ENCODE assay signal across 24 cellular contexts in the genomic region with DNA sequence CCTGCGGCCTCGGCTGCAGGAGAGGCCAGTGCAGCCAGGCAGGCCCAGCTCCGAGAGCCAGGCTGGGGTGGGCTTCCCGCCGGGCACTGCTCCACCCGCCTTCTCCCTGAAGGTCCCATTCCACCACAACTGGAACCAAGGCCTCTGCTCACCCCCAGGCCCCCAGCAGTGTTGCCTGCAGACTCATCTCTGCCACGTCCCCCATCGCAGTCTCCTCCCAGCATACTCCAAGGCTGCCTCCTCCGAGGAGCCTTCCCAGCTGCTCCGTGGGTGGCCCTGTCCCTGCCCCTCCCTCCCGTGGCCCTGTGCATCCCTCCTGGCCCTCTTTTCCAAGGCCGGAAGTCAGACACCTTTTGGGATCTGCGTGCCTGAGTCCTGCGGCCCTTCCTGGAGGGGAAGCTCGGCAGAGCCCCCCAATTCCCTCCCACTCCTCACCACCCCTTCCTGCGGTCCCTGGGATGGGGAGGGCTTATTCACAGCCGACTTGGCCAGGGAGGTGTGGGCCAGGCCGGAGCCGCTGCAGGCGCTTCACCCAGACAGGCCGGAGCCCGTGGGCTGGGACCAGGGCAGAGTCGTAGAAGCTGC. TPM values are rescaled to one million over a fixed set of nuclear protein-coding genes. Genes with fewer than 3 reads are reported as not detected.
DNase-seq lines count a peak whose midpoint lies in the region; ATAC-seq, FAIRE-seq and TF ChIP-seq lines count a peak whose summit lies in the region.
"Had no signal": no experiment of that assay in that cellular context is flagged by ENCODE, and none has a peak within 500 bp of the region (broad histone marks: within the 10 kb centered on the region; RNA-seq: fewer than 3 reads in every experiment).

No MANE protein-coding gene starts in this region.

- DNase-seq in activated effector memory CD4-positive, alpha-beta T cell treated with anti-CD3 and anti-CD28 coated beads, Interleukin-2, amount 50 U/mL, for 16 hours = peak; percentile 50
- DNase-seq in activated effector memory CD4-positive, alpha-beta T cell treated with Interleukin-2 at 50 U/mL for 16 hours = no peak
- DNase-seq in K562 (ENCODE audit: extremely low read depth in 1 of 4, low spot score in 3 of 4) = no peak
- peak; percentile 32 for DNase-seq in left kidney (ENCODE audit: low read depth, low spot score)
- peak; percentile 60 for DNase-seq in upper lobe of right lung
- no peak for DNase-seq in COR-L47 (lab: John Stamatoyannopoulos, UW)
- DNase-seq in GM20000 (ENCODE audit: low spot score) = no peak
- DNase-seq: activated CD4-positive, alpha-beta T cell treated with anti-CD3 and anti-CD28 coated beads, Interleukin-2, amount 10 ng/mL, durations not matched to agents 24 days and 14 days; anterior cingulate cortex; foreskin fibroblast; hippocampal formation; immature natural killer cell; NCI-H1092; NCI-H1694 treated with DMSO at 0.1 percent for 48 hours; NCI-H2171 treated with DMSO at 0.1 percent for 48 hours; NCI-H510A treated with DMSO at 0.1 percent for 48 hours; PC-3; SHP77; stimulated activated naive CD4-positive, alpha-beta T cell treated with Interleukin-2 at 50 U/mL for 16 hours; uterus had no signal

- no peak for ATAC-seq in K562
- no peak for ATAC-seq in upper lobe of right lung
- ATAC-seq in SK-N-SH treated with all-trans-retinoic acid at 6 μM for 48 hours = no peak
- ATAC-seq: PC-3 had no signal

- BruUV-seq in K562 (replicated peaks; lab: Mats Ljungman, UMichigan) = no TSS peak

- peaks cover 4% of the 10 kb centered on the region for H3K9me1 ChIP-seq in K562 (ENCODE audit: control insufficient read depth, insufficient read depth, low read length)

- no peak overlapping the region for H3K4me2 ChIP-seq in K562 (ENCODE audit: insufficient read depth, low read length)

- no peak for FAIRE-seq in K562 (lab: Jason Lieb, UNC)
- FAIRE-seq: A204.1, G401.6, H54 had no signal

- H3K79me2 ChIP-seq in K562 (ENCODE audit: control insufficient read depth, insufficient read depth, low read length) = no peaks in the 10 kb centered on the region

- in situ Hi-C loops in K562 (cut with MboI) = no loop called here

- no peak overlapping the region for H3K27ac ChIP-seq in K562 (ENCODE audit: extremely low read depth, low read depth, low read length)
- no peak overlapping the region for H3K27ac ChIP-seq in upper lobe of right lung
- H3K27ac ChIP-seq: uterus had no signal

- TF ChIP-seq CTCF in K562 (IDR thresholded peaks at IDR 0.05 in 2 of 3, conservative IDR thresholded peaks at IDR 0.05 in 1 of 3; ENCODE audit: insufficient read depth in 2 of 3, low read depth in 1 of 3, low read length in 3 of 3) (no peak), upper lobe of right lung (IDR thresholded peaks at IDR 0.05) (no peak), GM20000 (IDR thresholded peaks at IDR 0.05; ENCODE audit: extremely low read depth, missing control alignments) (no peak)

- no peak overlapping the region for H2AFZ ChIP-seq in K562 (ENCODE audit: low read depth, low read length)

- no peak for TF ChIP-seq RAD21 in K562 (CRISPR knock-in tag; conservative IDR thresholded peaks at IDR 0.05 in 1 of 2, IDR thresholded peaks at IDR 0.05 in 1 of 2)

- TF ChIP-seq EP300 in K562 (IDR thresholded peaks at IDR 0.05; ENCODE audit: low read length) = no peak

- peaks cover 37% of the 10 kb centered on the region for H4K20me1 ChIP-seq in K562 (replicated peaks; ENCODE audit: control insufficient read depth, insufficient read depth, low read length)

- 0 out of 4 replicates have a peak overlapping the region, but pooled peaks of 1 of the 2 experiments have one; percentile 18 for H3K9ac ChIP-seq in K562 (ENCODE audit: insufficient read depth in 1 of 2, low read depth in 2 of 2, low read length in 2 of 2)

- peaks cover 30 to 54% of the 10 kb centered on the region in 2 experiments for H3K27me3 ChIP-seq in K562 (ENCODE audit: control insufficient read depth in 2 of 2, insufficient read depth in 2 of 2, low read length in 2 of 2)
- no peaks in the 10 kb centered on the region for H3K27me3 ChIP-seq in upper lobe of right lung
- H3K27me3 ChIP-seq: uterus had no signal

- CTCF ChIA-PET in K562 (lab: Yijun Ruan, JAX; ENCODE audit: low intra/inter-chr PET ratio) = no interaction called here

- WGBS in K562 (ENCODE audit: insufficient coverage, low coverage, missing lambda C conversion rate) = 34% methylated on average over 23 of the region's 23 CpGs

- H3K9me3 ChIP-seq in K562 (replicated peaks; ENCODE audit: control insufficient read depth, insufficient read depth, low read depth, low read length) (no peaks in the 10 kb centered on the region), upper lobe of right lung (no peaks in the 10 kb centered on the region)
- H3K9me3 ChIP-seq: uterus had no signal

- H3K4me3 ChIP-seq in K562 = no peak overlapping the region
- H3K4me3 ChIP-seq in upper lobe of right lung = no peak overlapping the region
- H3K4me3 ChIP-seq: uterus had no signal

- intact Hi-C loops in K562 (cut with micrococcal nuclease) (no loop called here), upper lobe of right lung (cut with DNase I) (no loop called here)

- peaks cover 0 to 75% of the 10 kb centered on the region in 2 experiments; a peak in 1 of 5 replicates for H3K4me1 ChIP-seq in K562 (replicated peaks in 1 of 2; ENCODE audit: control insufficient read depth in 2 of 2, insufficient read depth in 2 of 2, low read length in 2 of 2)
- H3K4me1 ChIP-seq in upper lobe of right lung = no peaks in the 10 kb centered on the region

- POLR2A ChIA-PET in K562 (lab: Yijun Ruan, JAX) = no interaction called here

- no peak for TF ChIP-seq POLR2A in K562 (conservative IDR thresholded peaks at IDR 0.05)

- no peaks in the 10 kb centered on the region for H3K36me3 ChIP-seq in K562 (ENCODE audit: control insufficient read depth, insufficient read depth, low read length)
- H3K36me3 ChIP-seq in upper lobe of right lung = no peaks in the 10 kb centered on the region
- H3K36me3 ChIP-seq: uterus had no signal

TF ChIP-seq in K562, 482 proteins besides CTCF, POLR2A, EP300 and RAD21 (continues in another document):
- no peak for TF ChIP-seq BACH1 (tag; IDR thresholded peaks at IDR 0.05)
- TF ChIP-seq, protein P1, sequence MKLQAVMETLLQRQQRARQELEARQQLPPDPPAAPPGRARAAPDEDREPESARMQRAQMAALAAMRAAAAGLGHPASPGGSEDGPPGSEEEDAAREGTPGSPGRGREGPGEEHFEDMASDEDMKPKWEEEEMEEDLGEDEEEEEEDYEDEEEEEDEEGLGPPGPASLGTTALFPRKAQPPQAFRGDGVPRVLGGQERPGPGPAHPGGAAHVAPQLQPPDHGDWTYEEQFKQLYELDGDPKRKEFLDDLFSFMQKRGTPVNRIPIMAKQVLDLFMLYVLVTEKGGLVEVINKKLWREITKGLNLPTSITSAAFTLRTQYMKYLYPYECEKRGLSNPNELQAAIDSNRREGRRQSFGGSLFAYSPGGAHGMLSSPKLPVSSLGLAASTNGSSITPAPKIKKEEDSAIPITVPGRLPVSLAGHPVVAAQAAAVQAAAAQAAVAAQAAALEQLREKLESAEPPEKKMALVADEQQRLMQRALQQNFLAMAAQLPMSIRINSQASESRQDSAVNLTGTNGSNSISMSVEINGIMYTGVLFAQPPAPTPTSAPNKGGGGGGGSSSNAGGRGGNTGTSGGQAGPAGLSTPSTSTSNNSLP (IDR thresholded peaks at IDR 0.05; ENCODE audit: borderline replicate concordance, low read depth, low read length) = no peak
- TF ChIP-seq KDM5B (IDR thresholded peaks at IDR 0.05; ENCODE audit: insufficient replicate concordance, low read depth, low read length) = no peak
- TF ChIP-seq THRAP3 (IDR thresholded peaks at IDR 0.05; ENCODE audit: borderline replicate concordance) = no peak
- TF ChIP-seq ZFP36 (IDR thresholded peaks at IDR 0.05; ENCODE audit: low read depth, low read length, partially characterized antibody) = peak; percentile 88

TF ChIP-seq in SK-N-SH treated with all-trans-retinoic acid at 6 μM for 48 hours, 23 proteins besides CTCF, POLR2A, EP300 and RAD21:
- TF ChIP-seq ESRRG (CRISPR knock-in tag; IDR thresholded peaks at IDR 0.05) = no peak
- TF ChIP-seq TCF4 (CRISPR knock-in tag; IDR thresholded peaks at IDR 0.05; ENCODE audit: borderline replicate concordance) = no peak

RNA-seq across cellular contexts. Expression of gene SLX9, which starts 47.6 kb away (rescaled TPM):
- 18.9 and 29.0 TPM in 2 replicates for total RNA-seq in K562 (2011; cell fraction: chromatin; rRNA removed; ENCODE audit: low replicate concordance)
- 22.8 and 25.7 TPM in 2 replicates for total RNA-seq in K562 (2011; cell fraction: nucleolus; rRNA removed)
- 14.8 and 16.0 TPM in 2 replicates for total RNA-seq in K562 (2011; cell fraction: nucleoplasm; rRNA removed)
- total RNA-seq in K562 (2014; rRNA removed) (65.2 and 66.8 TPM in 2 replicates), K562 (2014; rRNA removed; fragmentation: Illumina TruSeq; extraction: Trizol) (11.2 and 14.8 TPM in 2 replicates), K562 (2015; rRNA removed; fragmentation: Illumina TruSeq; extraction: Trizol) (18.5 and 20.3 TPM in 2 replicates), K562 (2021) (71.2 and 75.5 TPM in 2 replicates), upper lobe of right lung (22.8 TPM)
- polyA plus RNA-seq in K562 (2011; rRNA removed) (13.5 and 16.5 TPM in 2 replicates), K562 (2014; fragmentation: Illumina TruSeq; extraction: Trizol) (8.2 and 18.9 TPM in 2 replicates), K562 (2014; fragmentation: Nextera tagmentation; extraction: Ambion mirVana) (1 to 10 TPM; 1.2 to 1.8 TPM), K562 (2014; rRNA removed) (54.4 and 60.2 TPM in 2 replicates)
- polyA plus RNA-seq in K562 (2011; cell fraction: cytosol; rRNA removed) = 14.3 and 38.6 TPM in 2 replicates
- polyA plus RNA-seq in K562 (2011; cell fraction: nucleus; rRNA removed) = 10.2 and 19.3 TPM in 2 replicates
- polyA plus RNA-seq in K562 (2012) = 34.2 and 36.9 TPM in 2 replicates
- 16.0 and 22.8 TPM in 2 replicates for polyA minus RNA-seq in K562 (2011; rRNA and poly(A)+ RNA removed)
- polyA minus RNA-seq in K562 (2011; cell fraction: cytosol; rRNA and poly(A)+ RNA removed) = 25.3 and 31.3 TPM in 2 replicates
- polyA minus RNA-seq in K562 (2011; cell fraction: nucleus; rRNA and poly(A)+ RNA removed) = 3.8 and 5.3 TPM in 2 replicates

Comparison
In these comparisons a context has a peak if more than half of its experiments do, and no peak if none do; other contexts are left out.
1. DNase-seq: peak in activated effector memory CD4-positive, alpha-beta T cell treated with anti-CD3 and anti-CD28 coated beads, Interleukin-2, amount 50 U/mL, for 16 hours (single experiment), left kidney (single experiment) and upper lobe of right lung (single experiment); none in activated effector memory CD4-positive, alpha-beta T cell treated with Interleukin-2 at 50 U/mL for 16 hours (single experiment), K562 (0 of 4), COR-L47 (single experiment) and GM20000 (single experiment).